ENCODE assay signal across 8 cellular contexts in the genomic region with DNA sequence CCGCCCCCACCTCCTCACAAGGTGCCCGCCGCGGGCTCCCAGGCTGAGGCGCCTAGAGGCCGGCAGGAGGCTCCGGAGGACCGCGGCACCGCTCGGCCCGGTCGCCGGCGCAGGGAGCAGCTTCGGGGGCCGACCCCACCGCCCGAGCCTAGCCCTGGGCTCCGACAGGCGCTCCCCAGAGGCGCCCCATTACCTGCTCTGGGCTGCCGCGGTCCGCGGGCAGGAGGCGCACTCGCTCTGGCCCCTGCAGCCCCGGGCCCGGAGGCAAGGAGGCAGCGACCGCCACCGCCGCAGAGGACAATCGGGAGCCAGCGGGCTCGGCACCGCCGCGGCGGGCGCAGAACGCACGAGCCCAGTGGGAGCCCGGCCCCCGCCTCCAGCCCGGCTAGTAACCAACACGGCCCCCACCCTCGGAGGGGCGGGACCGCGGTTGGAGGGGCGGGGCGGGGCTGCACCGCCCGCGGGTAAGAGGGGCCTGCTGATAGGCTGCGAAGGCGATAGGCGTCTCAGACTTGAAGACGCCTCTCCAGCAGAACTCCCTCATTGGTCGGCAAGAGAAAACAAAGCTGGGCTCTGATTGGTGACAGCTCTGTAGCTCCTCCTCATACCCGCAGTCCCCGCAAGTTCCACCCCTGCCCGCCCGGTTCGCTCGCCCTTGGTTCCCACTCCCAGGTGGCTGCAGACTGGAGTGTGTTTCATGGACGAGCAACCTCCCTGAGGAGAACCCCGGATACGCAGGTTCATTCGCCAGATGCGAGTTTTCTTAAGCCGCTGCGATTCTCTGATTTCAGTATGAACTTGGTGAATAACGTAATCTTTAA. TPM values are rescaled to one million over a fixed set of nuclear protein-coding genes. Genes with fewer than 3 reads are reported as not detected.
DNase-seq lines count a peak whose midpoint lies in the region; ATAC-seq and TF ChIP-seq lines count a peak whose summit lies in the region.

A gene (minus strand): TSS at position 397 of the 821 bp plus-strand sequence. CDS start 64,460 bp downstream, outside the sequence.

- H3K4me3 Mint-ChIP-seq in T-helper 2 cell treated with Interferon-gamma antibody and Interleukin-4, amounts not matched to agents 5 μg/mL and 100 μg/mL, for 36 hours = peak within 1 kb of the TSS; percentile 92
- H3K4me3 Mint-ChIP-seq in progenitor cell of endocrine pancreas (ENCODE audit: low read depth) = peak within 1 kb of the TSS; percentile 85

- no peaks in the 10 kb centered on the region for H3K9me3 Mint-ChIP-seq in T-helper 2 cell treated with Interferon-gamma antibody and Interleukin-4, amounts not matched to agents 5 μg/mL and 100 μg/mL, for 36 hours
- no peaks in the 10 kb centered on the region for H3K9me3 Mint-ChIP-seq in progenitor cell of endocrine pancreas (ENCODE audit: low read depth)

- TF ChIP-seq CTCF in ascending aorta (IDR thresholded peaks at IDR 0.05) (peak in 2 of 3 experiments; percentile 46 to 55), right atrium auricular region (IDR thresholded peaks at IDR 0.05) (peak; percentile 29 to 67), progenitor cell of endocrine pancreas (IDR thresholded peaks at IDR 0.05; ENCODE audit: unreplicated experiment) (peak; percentile 48)

- H3K27me3 Mint-ChIP-seq in T-helper 2 cell treated with Interferon-gamma antibody and Interleukin-4, amounts not matched to agents 5 μg/mL and 100 μg/mL, for 36 hours (ENCODE audit: low read depth) = peaks cover 38% of the 10 kb centered on the region
- peaks cover 20% of the 10 kb centered on the region for H3K27me3 Mint-ChIP-seq in progenitor cell of endocrine pancreas

- no peaks in the 10 kb centered on the region for H3K36me3 ChIP-seq in ascending aorta
- H3K36me3 ChIP-seq in right atrium auricular region = no peaks in the 10 kb centered on the region

- peak within 1 kb of the TSS; percentile 22 for H3K27ac Mint-ChIP-seq in T-helper 2 cell treated with Interferon-gamma antibody and Interleukin-4, amounts not matched to agents 5 μg/mL and 100 μg/mL, for 36 hours
- H3K27ac Mint-ChIP-seq in progenitor cell of endocrine pancreas = peak within 1 kb of the TSS; percentile 92

- ATAC-seq in GM18499 (IDR thresholded peaks at IDR 0.05; ENCODE audit: insufficient read depth, unreplicated experiment) = peak; percentile 100
- ATAC-seq in HG02973 (IDR thresholded peaks at IDR 0.05; ENCODE audit: unreplicated experiment) = peak; percentile 99

- peak within 1 kb of the TSS; percentile 81 to 90 for H3K4me3 ChIP-seq in ascending aorta
- peak within 1 kb of the TSS; percentile 86 to 92 for H3K4me3 ChIP-seq in right atrium auricular region

- DNase-seq in NCI-H187 treated with DMSO at 0.1 percent for 48 hours (lab: John Stamatoyannopoulos, UW) (peak; percentile 78), ascending aorta (ENCODE audit: low spot score in 2 of 2) (peak; percentile 93 to 99), right atrium auricular region (ENCODE audit: low spot score) (peak; percentile 97), progenitor cell of endocrine pancreas (ENCODE audit: low spot score, unreplicated experiment) (peak; percentile 95), ureter (ENCODE audit: low spot score) (peak; percentile 96)
- DNase-seq in T-helper 2 cell treated with Interferon-gamma antibody and Interleukin-4, amounts not matched to agents 5 μg/mL and 100 μg/mL, for 36 hours (ENCODE audit: low spot score) = peak; percentile 96

- H3K27me3 ChIP-seq in ascending aorta (no peaks in the 10 kb centered on the region), right atrium auricular region (no peaks in the 10 kb centered on the region)

- no peaks in the 10 kb centered on the region for H3K9me3 ChIP-seq in ascending aorta
- no peaks in the 10 kb centered on the region for H3K9me3 ChIP-seq in right atrium auricular region

- peak within 1 kb of the TSS; percentile 94 to 96 for H3K27ac ChIP-seq in ascending aorta
- H3K27ac ChIP-seq in right atrium auricular region = peak within 1 kb of the TSS; percentile 90 to 91

- H3K4me1 Mint-ChIP-seq in T-helper 2 cell treated with Interferon-gamma antibody and Interleukin-4, amounts not matched to agents 5 μg/mL and 100 μg/mL, for 36 hours (ENCODE audit: low read depth) = peaks cover 31% of the 10 kb centered on the region
- H3K4me1 Mint-ChIP-seq in progenitor cell of endocrine pancreas (ENCODE audit: low read depth) = peaks cover 25% of the 10 kb centered on the region

- H3K36me3 Mint-ChIP-seq in T-helper 2 cell treated with Interferon-gamma antibody and Interleukin-4, amounts not matched to agents 5 μg/mL and 100 μg/mL, for 36 hours (ENCODE audit: low read depth) = no peaks in the 10 kb centered on the region
- peaks cover 3% of the 10 kb centered on the region for H3K36me3 Mint-ChIP-seq in progenitor cell of endocrine pancreas (ENCODE audit: insufficient read depth)

- intact Hi-C loops in ascending aorta (cut with DNase I) = loop anchor here (1.0 to 10.0 kb wide), 7 partner anchors 22 to 798 kb away; a partner anchor contains a TSS

- H3K4me1 ChIP-seq in ascending aorta (peaks cover 0 to 8% of the 10 kb centered on the region in 2 donors), right atrium auricular region (peaks cover 0 to 11% of the 10 kb centered on the region in 2 donors)

RNA-seq across cellular contexts. Expression of the gene that starts here (rescaled TPM):
- total RNA-seq in ascending aorta = 43.9 TPM
- total RNA-seq in right atrium auricular region = 1 to 10 TPM; 7.6 to 8.9 TPM
- total RNA-seq in progenitor cell of endocrine pancreas = 17.1 and 17.5 TPM in 2 replicates
- 35.8 TPM for total RNA-seq in ureter

Comparison
In these comparisons a context has a peak if more than half of its experiments do, and no peak if none do; other contexts are left out.
1. Peak in every context shown above with its lines: DNase-seq, ATAC-seq, H3K4me3 ChIP-seq and H3K27ac ChIP-seq.